ENCODE assay signal across 13 cellular contexts in the genomic region with DNA sequence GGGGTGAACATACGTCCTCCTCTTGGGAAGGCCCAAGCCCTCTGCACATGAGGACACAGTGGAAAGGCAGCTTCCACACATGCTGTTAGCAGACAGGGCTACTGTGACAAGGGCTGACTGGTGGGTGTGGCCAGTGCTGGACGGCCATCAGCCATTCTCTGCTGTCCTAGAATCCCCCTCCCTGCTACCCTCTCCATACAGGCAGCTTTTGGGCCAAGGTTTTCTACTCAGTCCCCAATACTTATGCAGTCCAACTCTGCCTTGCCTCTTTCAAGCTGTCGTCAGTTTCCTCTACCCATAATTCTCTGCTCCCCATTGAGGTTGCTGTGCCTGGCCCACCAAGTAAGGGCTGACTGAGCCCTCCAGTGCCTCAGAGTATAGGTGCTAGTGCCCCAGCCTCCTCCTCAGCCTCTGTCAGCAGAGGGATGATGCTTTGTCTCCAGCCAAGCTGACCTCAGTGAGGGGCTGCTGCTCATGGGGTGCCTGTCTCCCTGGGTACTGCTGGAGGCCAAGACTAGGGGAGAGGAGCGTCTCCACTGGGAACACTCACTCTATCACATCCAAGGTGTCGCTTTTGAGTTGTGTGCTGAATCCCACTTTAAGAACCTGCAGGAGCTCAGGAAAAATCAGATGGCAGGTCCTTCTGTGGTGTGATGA. TPM values are rescaled to one million over a fixed set of nuclear protein-coding genes. Genes with fewer than 3 reads are reported as not detected.
A peak's percentile ranks its signal among the peaks of the same experiment; 100 is the strongest.
DNase-seq lines count a peak whose midpoint lies in the region; ATAC-seq and TF ChIP-seq lines count a peak whose summit lies in the region.
"Had no signal": no experiment of that assay in that cellular context is flagged by ENCODE, and none has a peak within 500 bp of the region (broad histone marks: within the 10 kb centered on the region; RNA-seq: fewer than 3 reads in every experiment).

No MANE protein-coding gene starts in this region.

- intact Hi-C loops in activated naive CD4-positive, alpha-beta T cell treated with anti-CD3 and anti-CD28 coated beads for 36 hours (cut with micrococcal nuclease) = loop anchor here (1.0 kb wide), 2 partner anchors 36 to 55 kb away; no protein-coding TSS in a partner anchor
- intact Hi-C loops in activated B cell treated with CpG ODN at 0.5 μM for 24 hours (cut with micrococcal nuclease) = loop anchor here (5.0 to 10.0 kb wide), 2 partner anchors 294 to 993 kb away; partner anchors contain the start of gene NPTN
- intact Hi-C loops in heart right ventricle (cut with DNase I) = loop anchor here in 2 of 10 donors (10.0 kb wide), 2 partner anchors 124 to 364 kb away; no protein-coding TSS in a partner anchor
- intact Hi-C loops in esophagus muscularis mucosa (cut with DNase I) = no loop called here

- DNase-seq in activated naive CD4-positive, alpha-beta T cell treated with anti-CD3 and anti-CD28 coated beads, Interleukin-2, amount 10 ng/mL, durations not matched to agents 7 days and 5 days = no peak
- DNase-seq in activated naive CD4-positive, alpha-beta T cell treated with anti-CD3 and anti-CD28 coated beads for 36 hours = no peak
- DNase-seq in activated B cell treated with CpG ODN at 0.5 μM for 24 hours (no peak), heart right ventricle (no peak), thoracic aorta (ENCODE audit: low spot score) (no peak), SIG-M5 treated with dmso at 0.1 percent for 504 hours (lab: John Stamatoyannopoulos, UW; ENCODE audit: unreplicated experiment) (no peak), esophagus muscularis mucosa (ENCODE audit: extremely low spot score) (no peak)
- no peak for DNase-seq in activated CD4-positive, alpha-beta T cell treated with anti-CD3 and anti-CD28 coated beads for 48 hours
- DNase-seq: mesendoderm, NCI-H2029 had no signal

- TF ChIP-seq POLR2A in esophagus muscularis mucosa (IDR thresholded peaks at IDR 0.05; ENCODE audit: low read depth) = no peak

- no peak for TF ChIP-seq EP300 in esophagus muscularis mucosa (IDR thresholded peaks at IDR 0.05)

- H3K9me3 Mint-ChIP-seq in activated naive CD4-positive, alpha-beta T cell treated with anti-CD3 and anti-CD28 coated beads, Interleukin-2, amount 10 ng/mL, durations not matched to agents 7 days and 5 days = no peaks in the 10 kb centered on the region
- no peaks in the 10 kb centered on the region for H3K9me3 Mint-ChIP-seq in activated naive CD4-positive, alpha-beta T cell treated with anti-CD3 and anti-CD28 coated beads for 36 hours
- H3K9me3 Mint-ChIP-seq in activated B cell treated with CpG ODN at 0.5 μM for 24 hours = no peaks in the 10 kb centered on the region

- H3K27ac ChIP-seq in heart right ventricle (peak overlapping the region in 6 of 10 donors; percentile 35 to 95 (median 71)), thoracic aorta (peak overlapping the region; percentile 97), esophagus muscularis mucosa (replicated peaks in 1 of 4) (peak overlapping the region in 1 of 4 donors; percentile 18)
- H3K27ac ChIP-seq: HL-60 had no signal

- ATAC-seq in activated B cell treated with CpG ODN at 0.5 μM for 24 hours (ENCODE audit: low read depth) (no peak), heart right ventricle (peak in 1 of 8 donors; percentile 14), thoracic aorta (ENCODE audit: insufficient number of reproducible peaks, low FRiP score, low read depth) (no peak)

- H3K4me1 Mint-ChIP-seq in activated naive CD4-positive, alpha-beta T cell treated with anti-CD3 and anti-CD28 coated beads, Interleukin-2, amount 10 ng/mL, durations not matched to agents 7 days and 5 days = peaks cover 45% of the 10 kb centered on the region
- H3K4me1 Mint-ChIP-seq in activated naive CD4-positive, alpha-beta T cell treated with anti-CD3 and anti-CD28 coated beads for 36 hours (ENCODE audit: low read depth) = peaks cover 23% of the 10 kb centered on the region
- H3K4me1 Mint-ChIP-seq in activated B cell treated with CpG ODN at 0.5 μM for 24 hours = peaks cover 12% of the 10 kb centered on the region

- peaks cover 18 to 90% (median 57%) of the 10 kb centered on the region in 9 donors for H3K4me1 ChIP-seq in heart right ventricle
- peaks cover 39 to 73% of the 10 kb centered on the region in 2 donors for H3K4me1 ChIP-seq in thoracic aorta (ENCODE audit: control insufficient read depth in 1 of 2, low read depth in 2 of 2)
- peaks cover 46 to 91% (median 79%) of the 10 kb centered on the region in 4 donors for H3K4me1 ChIP-seq in esophagus muscularis mucosa

- peak overlapping the region in 7 of 10 donors; percentile 14 to 72 (median 68) for H3K4me3 ChIP-seq in heart right ventricle
- H3K4me3 ChIP-seq in thoracic aorta = peak overlapping the region; percentile 85
- H3K4me3 ChIP-seq in esophagus muscularis mucosa = no peak overlapping the region

- H3K36me3 ChIP-seq in heart right ventricle = no peaks in the 10 kb centered on the region
- no peaks in the 10 kb centered on the region for H3K36me3 ChIP-seq in thoracic aorta
- peaks cover 0 to 17% (median 3%) of the 10 kb centered on the region in 4 donors for H3K36me3 ChIP-seq in esophagus muscularis mucosa

- peaks cover 2% of the 10 kb centered on the region for H3K36me3 Mint-ChIP-seq in activated naive CD4-positive, alpha-beta T cell treated with anti-CD3 and anti-CD28 coated beads, Interleukin-2, amount 10 ng/mL, durations not matched to agents 7 days and 5 days
- no peaks in the 10 kb centered on the region for H3K36me3 Mint-ChIP-seq in activated naive CD4-positive, alpha-beta T cell treated with anti-CD3 and anti-CD28 coated beads for 36 hours (ENCODE audit: low read depth)
- no peaks in the 10 kb centered on the region for H3K36me3 Mint-ChIP-seq in activated B cell treated with CpG ODN at 0.5 μM for 24 hours (ENCODE audit: low read depth)

- peaks cover 0 to 33% (median 3%) of the 10 kb centered on the region in 7 donors for H3K27me3 ChIP-seq in heart right ventricle
- no peaks in the 10 kb centered on the region for H3K27me3 ChIP-seq in thoracic aorta (replicated peaks; ENCODE audit: insufficient read depth)
- H3K27me3 ChIP-seq in esophagus muscularis mucosa = peaks cover 0 to 33% (median 0%) of the 10 kb centered on the region in 4 donors

- H3K4me3 Mint-ChIP-seq in activated naive CD4-positive, alpha-beta T cell treated with anti-CD3 and anti-CD28 coated beads, Interleukin-2, amount 10 ng/mL, durations not matched to agents 7 days and 5 days = peak overlapping the region; percentile 45
- no peak overlapping the region for H3K4me3 Mint-ChIP-seq in activated naive CD4-positive, alpha-beta T cell treated with anti-CD3 and anti-CD28 coated beads for 36 hours
- H3K4me3 Mint-ChIP-seq in activated B cell treated with CpG ODN at 0.5 μM for 24 hours = peak overlapping the region; percentile 24

- WGBS in heart right ventricle, 2 donors = 60 to 69% methylated on average over 5 of the region's 5 CpGs
- 63% methylated on average over 5 of the region's 5 CpGs for WGBS in esophagus muscularis mucosa

- POLR2A ChIA-PET in activated B cell treated with CpG ODN at 0.5 μM for 24 hours (lab: Charles Lee) = no interaction called here

- no peaks in the 10 kb centered on the region for H3K9me3 ChIP-seq in heart right ventricle
- H3K9me3 ChIP-seq in thoracic aorta = no peaks in the 10 kb centered on the region
- no peaks in the 10 kb centered on the region for H3K9me3 ChIP-seq in esophagus muscularis mucosa

- H3K27ac Mint-ChIP-seq in activated naive CD4-positive, alpha-beta T cell treated with anti-CD3 and anti-CD28 coated beads, Interleukin-2, amount 10 ng/mL, durations not matched to agents 7 days and 5 days = no peak overlapping the region
- no peak overlapping the region for H3K27ac Mint-ChIP-seq in activated naive CD4-positive, alpha-beta T cell treated with anti-CD3 and anti-CD28 coated beads for 36 hours
- H3K27ac Mint-ChIP-seq in activated B cell treated with CpG ODN at 0.5 μM for 24 hours = no peak overlapping the region

- CTCF ChIA-PET in activated naive CD4-positive, alpha-beta T cell treated with anti-CD3 and anti-CD28 coated beads, Interleukin-2, amount 10 ng/mL, durations not matched to agents 7 days and 5 days (lab: Charles Lee) = interaction anchor here (0.7 to 4.6 kb wide), 7 partner anchors 9 to 84 kb away, joined by 3 to 32 read pairs (median 5); partner anchors contain the start of gene TBC1D21
- CTCF ChIA-PET in activated naive CD4-positive, alpha-beta T cell treated with anti-CD3 and anti-CD28 coated beads for 36 hours (lab: Charles Lee) = interaction anchor here (0.5 to 3.7 kb wide), 5 partner anchors 21 to 224 kb away, joined by 3 to 44 read pairs (median 4); no protein-coding TSS in a partner anchor
- CTCF ChIA-PET in activated B cell treated with CpG ODN at 0.5 μM for 24 hours (lab: Charles Lee) = interaction anchor here (1.1 kb wide), 1 partner anchor 22 kb away, joined by 3 read pairs; no protein-coding TSS in a partner anchor

- H3K27me3 Mint-ChIP-seq in activated naive CD4-positive, alpha-beta T cell treated with anti-CD3 and anti-CD28 coated beads, Interleukin-2, amount 10 ng/mL, durations not matched to agents 7 days and 5 days = peaks cover 56% of the 10 kb centered on the region
- no peaks in the 10 kb centered on the region for H3K27me3 Mint-ChIP-seq in activated naive CD4-positive, alpha-beta T cell treated with anti-CD3 and anti-CD28 coated beads for 36 hours (ENCODE audit: low read depth)
- H3K27me3 Mint-ChIP-seq in activated B cell treated with CpG ODN at 0.5 μM for 24 hours = peaks cover 27% of the 10 kb centered on the region

- TF ChIP-seq CTCF in activated B cell treated with CpG ODN at 0.5 μM for 24 hours (IDR thresholded peaks at IDR 0.05) = no peak
- TF ChIP-seq CTCF in heart right ventricle (IDR thresholded peaks at IDR 0.05) = no peak
- no peak for TF ChIP-seq CTCF in thoracic aorta (IDR thresholded peaks at IDR 0.05)
- no peak for TF ChIP-seq CTCF in esophagus muscularis mucosa (IDR thresholded peaks at IDR 0.05)

RNA-seq across cellular contexts. Expression of gene LOXL1, which starts 2.8 kb away (rescaled TPM):
- under 1 TPM; 0.25 to 0.55 TPM for total RNA-seq in activated naive CD4-positive, alpha-beta T cell treated with anti-CD3 and anti-CD28 coated beads for 36 hours
- total RNA-seq in activated B cell treated with CpG ODN at 0.5 μM for 24 hours = 0.61 and 1.1 TPM in 2 replicates
- total RNA-seq in heart right ventricle = 10 to 100 TPM; 11.2 to 60.2 (median 26.3) TPM
- 10 to 100 TPM; 41.4 to 66.6 TPM for polyA plus RNA-seq in heart right ventricle
- 100 to 1,000 TPM; 164 to 321 TPM for total RNA-seq in thoracic aorta
- 10 to 100 TPM; 19.7 to 84.3 (median 39.1) TPM for total RNA-seq in esophagus muscularis mucosa

RNA-seq across cellular contexts. Expression of gene TBC1D21, which starts 55.7 kb away (rescaled TPM):
- not detected for total RNA-seq in activated naive CD4-positive, alpha-beta T cell treated with anti-CD3 and anti-CD28 coated beads for 36 hours
- total RNA-seq in activated B cell treated with CpG ODN at 0.5 μM for 24 hours (not detected in 2 replicates), heart right ventricle (not detected), thoracic aorta (not detected), esophagus muscularis mucosa (not detected)
- polyA plus RNA-seq in heart right ventricle = not detected
- total RNA-seq: H4; T-helper 2 cell treated with Interferon-gamma antibody and Interleukin-4, amounts not matched to agents 100 ng/mL and 5 ng/mL, for 36 hours had no signal

Comparison
In these comparisons a context has a peak if more than half of its experiments do, and no peak if none do; other contexts are left out.
1. H3K4me3 ChIP-seq: peak in heart right ventricle (7 of 10) and thoracic aorta (single experiment); none in esophagus muscularis mucosa (0 of 4).